In genomic region chr9:135619599-135619886, GRCh38 we compare ENCODE assay signal across 25 cellular contexts. TPM values are rescaled to one million over a fixed set of nuclear protein-coding genes. Genes with fewer than 3 reads are reported as not detected.
"Had no signal": no experiment of that assay in that cellular context is flagged by ENCODE, and none has a peak within 500 bp of the region (broad histone marks: within the 10 kb centered on the region; RNA-seq: fewer than 3 reads in every experiment).

No MANE protein-coding gene starts in this region.

- H3K4me3 Mint-ChIP-seq: activated CD4-positive, alpha-beta memory T cell treated with anti-CD3 and anti-CD28 coated beads for 36 hours; activated CD4-positive, alpha-beta T cell treated with anti-CD3 and anti-CD28 coated beads, Interleukin-2, amount 10 ng/mL, durations not matched to agents 7 days and 5 days; activated naive CD4-positive, alpha-beta T cell treated with anti-CD3 and anti-CD28 coated beads, Interleukin-2, amount 10 ng/mL, durations not matched to agents 7 days and 5 days; activated naive CD8-positive, alpha-beta T cell treated with anti-CD3 and anti-CD28 coated beads for 36 hours; activated T-cell treated with anti-CD3 and anti-CD28 coated beads, Interleukin-2, amount 50 U/mL, for 72 hours; T-cell had no signal

- DNase-seq: activated CD4-positive, alpha-beta memory T cell treated with anti-CD3 and anti-CD28 coated beads for 36 hours; activated CD4-positive, alpha-beta T cell treated with anti-CD3 and anti-CD28 coated beads, Interleukin-2, amount 10 ng/mL, durations not matched to agents 7 days and 5 days; activated CD4-positive, CD25-positive, alpha-beta regulatory T cell; activated CD8-positive, alpha-beta memory T cell treated with anti-CD3 and anti-CD28 coated beads for 24 hours; activated gamma-delta T cell treated with Interleukin-2 at 50 U/mL for 16 hours; activated naive CD4-positive, alpha-beta T cell treated with anti-CD3 and anti-CD28 coated beads, Interleukin-2, amount 10 ng/mL, durations not matched to agents 7 days and 5 days; activated naive CD8-positive, alpha-beta T cell treated with anti-CD3 and anti-CD28 coated beads for 36 hours; activated T-cell treated with anti-CD3 and anti-CD28 coated beads for 4 hours; activated T-cell treated with anti-CD3 and anti-CD28 coated beads, Interleukin-2, amount 50 U/mL, for 72 hours; brain microvascular endothelial cell; Kasumi-1; KBM-7; NCI-H1048; NCI-H187; NCI-H2081; NCI-H446 treated with DMSO at 0.1 percent for 48 hours; T-cell; T-helper 2 cell; T1000 had no signal

- H3K4me3 ChIP-seq: cardiac muscle cell, SK-N-MC had no signal

- H3K4me1 Mint-ChIP-seq: activated CD4-positive, alpha-beta T cell treated with anti-CD3 and anti-CD28 coated beads, Interleukin-2, amount 10 ng/mL, durations not matched to agents 7 days and 5 days; activated naive CD4-positive, alpha-beta T cell treated with anti-CD3 and anti-CD28 coated beads, Interleukin-2, amount 10 ng/mL, durations not matched to agents 7 days and 5 days; activated naive CD8-positive, alpha-beta T cell treated with anti-CD3 and anti-CD28 coated beads for 36 hours; T-cell had no signal

- H3K27ac Mint-ChIP-seq: activated CD4-positive, alpha-beta memory T cell treated with anti-CD3 and anti-CD28 coated beads for 36 hours; activated CD4-positive, alpha-beta T cell treated with anti-CD3 and anti-CD28 coated beads, Interleukin-2, amount 10 ng/mL, durations not matched to agents 7 days and 5 days; activated naive CD4-positive, alpha-beta T cell treated with anti-CD3 and anti-CD28 coated beads, Interleukin-2, amount 10 ng/mL, durations not matched to agents 7 days and 5 days; activated naive CD8-positive, alpha-beta T cell treated with anti-CD3 and anti-CD28 coated beads for 36 hours; activated T-cell treated with anti-CD3 and anti-CD28 coated beads, Interleukin-2, amount 50 U/mL, for 72 hours; activated T-helper 2 cell treated with anti-CD3 and anti-CD28 coated beads, Interferon-gamma antibody, Interleukin-2, Interleukin-4, amounts not matched to agents 10 μg/mL and 5 μg/mL and 100 μg/mL, durations not matched to agents 14 hours and 24 hours and 36 hours; T-cell had no signal

- H3K36me3 ChIP-seq: brain microvascular endothelial cell, cardiac muscle cell had no signal

- ATAC-seq: activated T-cell treated with anti-CD3 and anti-CD28 coated beads, Interleukin-2, amount 50 U/mL, for 72 hours; T-cell had no signal

- H3K27me3 Mint-ChIP-seq: activated naive CD4-positive, alpha-beta T cell treated with anti-CD3 and anti-CD28 coated beads, Interleukin-2, amount 10 ng/mL, durations not matched to agents 7 days and 5 days had no signal

- H3K27me3 ChIP-seq: brain microvascular endothelial cell, cardiac muscle cell had no signal

- H3K9me3 Mint-ChIP-seq: activated CD4-positive, alpha-beta memory T cell treated with anti-CD3 and anti-CD28 coated beads for 36 hours; activated CD4-positive, alpha-beta T cell treated with anti-CD3 and anti-CD28 coated beads, Interleukin-2, amount 10 ng/mL, durations not matched to agents 7 days and 5 days; activated naive CD4-positive, alpha-beta T cell treated with anti-CD3 and anti-CD28 coated beads, Interleukin-2, amount 10 ng/mL, durations not matched to agents 7 days and 5 days; activated naive CD8-positive, alpha-beta T cell treated with anti-CD3 and anti-CD28 coated beads for 36 hours; activated T-cell treated with anti-CD3 and anti-CD28 coated beads, Interleukin-2, amount 50 U/mL, for 72 hours; activated T-helper 2 cell treated with anti-CD3 and anti-CD28 coated beads, Interferon-gamma antibody, Interleukin-2, Interleukin-4, amounts not matched to agents 10 μg/mL and 5 μg/mL and 100 μg/mL, durations not matched to agents 14 hours and 24 hours and 36 hours; T-cell had no signal

- H3K36me3 Mint-ChIP-seq: activated CD4-positive, alpha-beta memory T cell treated with anti-CD3 and anti-CD28 coated beads for 36 hours; activated naive CD4-positive, alpha-beta T cell treated with anti-CD3 and anti-CD28 coated beads, Interleukin-2, amount 10 ng/mL, durations not matched to agents 7 days and 5 days; activated naive CD8-positive, alpha-beta T cell treated with anti-CD3 and anti-CD28 coated beads for 36 hours; T-cell had no signal

RNA-seq across cellular contexts. Expression of gene GLT6D1, which starts 19.8 kb away (rescaled TPM):
- total RNA-seq: activated CD4-positive, alpha-beta memory T cell treated with anti-CD3 and anti-CD28 coated beads for 36 hours; activated CD4-positive, alpha-beta T cell treated with anti-CD3 and anti-CD28 coated beads, Interleukin-2, amount 10 ng/mL, durations not matched to agents 7 days and 5 days; activated naive CD8-positive, alpha-beta T cell treated with anti-CD3 and anti-CD28 coated beads for 36 hours; activated T-cell treated with anti-CD3 and anti-CD28 coated beads, Interleukin-2, amount 50 U/mL, for 72 hours; activated T-helper 2 cell treated with anti-CD3 and anti-CD28 coated beads, Interferon-gamma antibody, Interleukin-2, Interleukin-4, amounts not matched to agents 10 μg/mL and 5 μg/mL and 100 μg/mL, durations not matched to agents 14 hours and 24 hours and 36 hours; cardiac muscle cell; OCI-LY7; Right ventricle myocardium inferior; RPMI7951; T-cell had no signal

RNA-seq across cellular contexts. Expression of gene LCN9, which starts 43.6 kb away (rescaled TPM):
- total RNA-seq: activated CD4-positive, alpha-beta memory T cell treated with anti-CD3 and anti-CD28 coated beads for 36 hours; activated CD4-positive, alpha-beta T cell treated with anti-CD3 and anti-CD28 coated beads, Interleukin-2, amount 10 ng/mL, durations not matched to agents 7 days and 5 days; activated naive CD8-positive, alpha-beta T cell treated with anti-CD3 and anti-CD28 coated beads for 36 hours; activated T-cell treated with anti-CD3 and anti-CD28 coated beads, Interleukin-2, amount 50 U/mL, for 72 hours; activated T-helper 2 cell treated with anti-CD3 and anti-CD28 coated beads, Interferon-gamma antibody, Interleukin-2, Interleukin-4, amounts not matched to agents 10 μg/mL and 5 μg/mL and 100 μg/mL, durations not matched to agents 14 hours and 24 hours and 36 hours; cardiac muscle cell; OCI-LY7; Right ventricle myocardium inferior; RPMI7951; T-cell had no signal

RNA-seq across cellular contexts. Expression of gene PAEP, which starts 58.0 kb away (rescaled TPM):
- total RNA-seq: activated CD4-positive, alpha-beta memory T cell treated with anti-CD3 and anti-CD28 coated beads for 36 hours; activated CD4-positive, alpha-beta T cell treated with anti-CD3 and anti-CD28 coated beads, Interleukin-2, amount 10 ng/mL, durations not matched to agents 7 days and 5 days; activated naive CD8-positive, alpha-beta T cell treated with anti-CD3 and anti-CD28 coated beads for 36 hours; activated T-cell treated with anti-CD3 and anti-CD28 coated beads, Interleukin-2, amount 50 U/mL, for 72 hours; activated T-helper 2 cell treated with anti-CD3 and anti-CD28 coated beads, Interferon-gamma antibody, Interleukin-2, Interleukin-4, amounts not matched to agents 10 μg/mL and 5 μg/mL and 100 μg/mL, durations not matched to agents 14 hours and 24 hours and 36 hours; cardiac muscle cell; OCI-LY7; Right ventricle myocardium inferior; RPMI7951; T-cell had no signal
